In the genomic region with DNA sequence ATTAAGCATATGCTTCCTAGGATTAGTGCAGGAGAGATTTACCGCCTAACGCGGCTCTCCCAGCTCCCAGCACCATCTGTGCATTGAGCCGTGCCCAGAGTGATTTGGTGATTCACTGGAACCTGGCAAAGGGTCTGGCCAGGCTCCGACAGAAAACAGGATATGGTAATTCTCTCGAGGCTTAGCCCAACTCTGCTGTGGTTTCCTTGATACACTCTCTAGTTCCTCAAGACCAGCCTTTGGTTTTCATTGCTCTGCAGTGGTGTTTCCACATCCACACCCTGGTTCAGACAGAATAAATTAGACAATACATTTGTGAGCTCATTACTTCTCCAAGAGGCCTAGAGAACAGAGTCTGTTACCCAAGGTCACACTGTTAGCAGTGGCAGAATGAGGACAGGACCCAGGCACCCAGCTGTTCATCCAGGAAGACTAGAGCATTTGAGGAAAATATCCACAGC, we compare ENCODE assay signal across 8 cellular contexts. TPM values are rescaled to one million over a fixed set of nuclear protein-coding genes. Genes with fewer than 3 reads are reported as not detected.
DNase-seq lines count a peak whose midpoint lies in the region; ATAC-seq and TF ChIP-seq lines count a peak whose summit lies in the region.

No MANE protein-coding gene starts in this region.

- H3K4me1 Mint-ChIP-seq in dendritic cell treated with granulocyte-macrophage colony-stimulating factor and Interleukin-4, amounts not matched to agents 40 ng/mL and 50 ng/mL, for 4 days (ENCODE audit: low read depth) = peaks cover 13% of the 10 kb centered on the region
- no peaks in the 10 kb centered on the region for H3K4me1 Mint-ChIP-seq in type B pancreatic cell (ENCODE audit: unreplicated experiment)

- DNase-seq in D341Med (ENCODE audit: low spot score) = peak; percentile 93
- DNase-seq in type B pancreatic cell (ENCODE audit: extremely low spot score, unreplicated experiment) = no peak
- DNase-seq in effector memory CD4-positive, alpha-beta T cell = no peak

- H2AFZ ChIP-seq in parathyroid adenoma = peak overlapping the region; percentile 36

- H3K4me3 Mint-ChIP-seq in dendritic cell treated with granulocyte-macrophage colony-stimulating factor and Interleukin-4, amounts not matched to agents 40 ng/mL and 50 ng/mL, for 4 days = no peak overlapping the region
- H3K4me3 Mint-ChIP-seq in type B pancreatic cell = no peak overlapping the region

- no peak overlapping the region for H3K27ac ChIP-seq in parathyroid adenoma
- H3K27ac ChIP-seq in effector memory CD4-positive, alpha-beta T cell (ENCODE audit: insufficient read depth, low read length, poor library complexity, severe bottlenecking) = no peak overlapping the region

- no peaks in the 10 kb centered on the region for H3K36me3 ChIP-seq in parathyroid adenoma (ENCODE audit: control insufficient read depth, insufficient read depth, low read length)
- H3K36me3 ChIP-seq in effector memory CD4-positive, alpha-beta T cell (ENCODE audit: control insufficient read depth, insufficient read depth, low read length) = no peaks in the 10 kb centered on the region

- no peaks in the 10 kb centered on the region for H3K79me2 ChIP-seq in parathyroid adenoma

- no peaks in the 10 kb centered on the region for H3K4me1 ChIP-seq in parathyroid adenoma
- H3K4me1 ChIP-seq in effector memory CD4-positive, alpha-beta T cell (ENCODE audit: control insufficient read depth, insufficient read depth, low read length, poor library complexity, severe bottlenecking) = peaks cover 5% of the 10 kb centered on the region

- peaks cover 8% of the 10 kb centered on the region for H3K27me3 Mint-ChIP-seq in dendritic cell treated with granulocyte-macrophage colony-stimulating factor and Interleukin-4, amounts not matched to agents 40 ng/mL and 50 ng/mL, for 4 days
- H3K27me3 Mint-ChIP-seq in type B pancreatic cell = peaks cover 4% of the 10 kb centered on the region

- no peaks in the 10 kb centered on the region for H3K9me3 Mint-ChIP-seq in dendritic cell treated with granulocyte-macrophage colony-stimulating factor and Interleukin-4, amounts not matched to agents 40 ng/mL and 50 ng/mL, for 4 days
- H3K9me3 Mint-ChIP-seq in type B pancreatic cell = no peaks in the 10 kb centered on the region

- H3K27ac Mint-ChIP-seq in dendritic cell treated with granulocyte-macrophage colony-stimulating factor and Interleukin-4, amounts not matched to agents 40 ng/mL and 50 ng/mL, for 4 days = peak overlapping the region; percentile 55
- H3K27ac Mint-ChIP-seq in type B pancreatic cell = no peak overlapping the region

- intact Hi-C loops in dendritic cell treated with granulocyte-macrophage colony-stimulating factor and Interleukin-4, amounts not matched to agents 40 ng/mL and 50 ng/mL, for 4 days (cut with micrococcal nuclease) = no loop called here

- H3K9ac ChIP-seq in parathyroid adenoma = no peak overlapping the region

- no peaks in the 10 kb centered on the region for H3K27me3 ChIP-seq in parathyroid adenoma (ENCODE audit: control insufficient read depth, insufficient read depth, low read length)
- no peaks in the 10 kb centered on the region for H3K27me3 ChIP-seq in effector memory CD4-positive, alpha-beta T cell (replicated peaks; ENCODE audit: control insufficient read depth, insufficient read depth, low read length, poor library complexity, severe bottlenecking)

- H3K9me3 ChIP-seq in parathyroid adenoma (ENCODE audit: control insufficient read depth, low read length) = no peaks in the 10 kb centered on the region
- H3K9me3 ChIP-seq in effector memory CD4-positive, alpha-beta T cell (ENCODE audit: control insufficient read depth, low read length) = no peaks in the 10 kb centered on the region

- no peak for TF ChIP-seq CTCF in parathyroid adenoma (IDR thresholded peaks at IDR 0.05)
- TF ChIP-seq CTCF in type B pancreatic cell (conservative IDR thresholded peaks at IDR 0.05) = no peak

- no peak overlapping the region for H3K4me3 ChIP-seq in parathyroid adenoma (ENCODE audit: low read depth, low read length)
- H3K4me3 ChIP-seq in effector memory CD4-positive, alpha-beta T cell (ENCODE audit: insufficient read depth, low read depth, low read length, poor library complexity, severe bottlenecking) = no peak overlapping the region

- H3K36me3 Mint-ChIP-seq in dendritic cell treated with granulocyte-macrophage colony-stimulating factor and Interleukin-4, amounts not matched to agents 40 ng/mL and 50 ng/mL, for 4 days (ENCODE audit: low read depth) = no peaks in the 10 kb centered on the region
- H3K36me3 Mint-ChIP-seq in type B pancreatic cell = no peaks in the 10 kb centered on the region

- H3K4me2 ChIP-seq in parathyroid adenoma (ENCODE audit: low read length) = no peak overlapping the region

- ATAC-seq in GM19324 (IDR thresholded peaks at IDR 0.05; ENCODE audit: low FRiP score, unreplicated experiment) = peak; percentile 67
- peak; percentile 92 for ATAC-seq in HG03460 (IDR thresholded peaks at IDR 0.05; ENCODE audit: unreplicated experiment)
- peak; percentile 39; the same call in 1 of the 3 replicates for ATAC-seq in SK-N-SH treated with all-trans-retinoic acid at 6 μM for 48 hours

TF ChIP-seq in SK-N-SH treated with all-trans-retinoic acid at 6 μM for 48 hours, 23 proteins besides CTCF, POLR2A, EP300 and RAD21 (continues in another document):
- TF ChIP-seq PPARA (CRISPR knock-in tag; IDR thresholded peaks at IDR 0.05; ENCODE audit: borderline replicate concordance) = no peak
- TF ChIP-seq ZC3H10 (CRISPR knock-in tag; IDR thresholded peaks at IDR 0.05) = no peak
- no peak for TF ChIP-seq BACH2 (CRISPR knock-in tag; IDR thresholded peaks at IDR 0.05; ENCODE audit: borderline replicate concordance)
- TF ChIP-seq ZFP3 (CRISPR knock-in tag; IDR thresholded peaks at IDR 0.05) = no peak
- no peak for TF ChIP-seq ZNF565 (CRISPR knock-in tag; conservative IDR thresholded peaks at IDR 0.05; ENCODE audit: low read depth)
- TF ChIP-seq, protein P1, sequence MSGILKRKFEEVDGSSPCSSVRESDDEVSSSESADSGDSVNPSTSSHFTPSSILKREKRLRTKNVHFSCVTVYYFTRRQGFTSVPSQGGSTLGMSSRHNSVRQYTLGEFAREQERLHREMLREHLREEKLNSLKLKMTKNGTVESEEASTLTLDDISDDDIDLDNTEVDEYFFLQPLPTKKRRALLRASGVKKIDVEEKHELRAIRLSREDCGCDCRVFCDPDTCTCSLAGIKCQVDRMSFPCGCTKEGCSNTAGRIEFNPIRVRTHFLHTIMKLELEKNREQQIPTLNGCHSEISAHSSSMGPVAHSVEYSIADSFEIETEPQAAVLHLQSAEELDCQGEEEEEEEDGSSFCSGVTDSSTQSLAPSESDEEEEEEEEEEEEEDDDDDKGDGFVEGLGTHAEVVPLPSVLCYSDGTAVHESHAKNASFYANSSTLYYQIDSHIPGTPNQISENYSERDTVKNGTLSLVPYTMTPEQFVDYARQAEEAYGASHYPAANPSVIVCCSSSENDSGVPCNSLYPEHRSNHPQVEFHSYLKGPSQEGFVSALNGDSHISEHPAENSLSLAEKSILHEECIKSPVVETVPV (CRISPR knock-in tag; IDR thresholded peaks at IDR 0.05) = no peak
- TF ChIP-seq ZNF8 (CRISPR knock-in tag; IDR thresholded peaks at IDR 0.05) = no peak
- no peak for TF ChIP-seq ZFP30 (CRISPR knock-in tag; IDR thresholded peaks at IDR 0.05)
- TF ChIP-seq OSR1 (CRISPR knock-in tag; IDR thresholded peaks at IDR 0.05) = no peak
- TF ChIP-seq SNAI2 (CRISPR knock-in tag; IDR thresholded peaks at IDR 0.05) = no peak
- TF ChIP-seq, protein P2, sequence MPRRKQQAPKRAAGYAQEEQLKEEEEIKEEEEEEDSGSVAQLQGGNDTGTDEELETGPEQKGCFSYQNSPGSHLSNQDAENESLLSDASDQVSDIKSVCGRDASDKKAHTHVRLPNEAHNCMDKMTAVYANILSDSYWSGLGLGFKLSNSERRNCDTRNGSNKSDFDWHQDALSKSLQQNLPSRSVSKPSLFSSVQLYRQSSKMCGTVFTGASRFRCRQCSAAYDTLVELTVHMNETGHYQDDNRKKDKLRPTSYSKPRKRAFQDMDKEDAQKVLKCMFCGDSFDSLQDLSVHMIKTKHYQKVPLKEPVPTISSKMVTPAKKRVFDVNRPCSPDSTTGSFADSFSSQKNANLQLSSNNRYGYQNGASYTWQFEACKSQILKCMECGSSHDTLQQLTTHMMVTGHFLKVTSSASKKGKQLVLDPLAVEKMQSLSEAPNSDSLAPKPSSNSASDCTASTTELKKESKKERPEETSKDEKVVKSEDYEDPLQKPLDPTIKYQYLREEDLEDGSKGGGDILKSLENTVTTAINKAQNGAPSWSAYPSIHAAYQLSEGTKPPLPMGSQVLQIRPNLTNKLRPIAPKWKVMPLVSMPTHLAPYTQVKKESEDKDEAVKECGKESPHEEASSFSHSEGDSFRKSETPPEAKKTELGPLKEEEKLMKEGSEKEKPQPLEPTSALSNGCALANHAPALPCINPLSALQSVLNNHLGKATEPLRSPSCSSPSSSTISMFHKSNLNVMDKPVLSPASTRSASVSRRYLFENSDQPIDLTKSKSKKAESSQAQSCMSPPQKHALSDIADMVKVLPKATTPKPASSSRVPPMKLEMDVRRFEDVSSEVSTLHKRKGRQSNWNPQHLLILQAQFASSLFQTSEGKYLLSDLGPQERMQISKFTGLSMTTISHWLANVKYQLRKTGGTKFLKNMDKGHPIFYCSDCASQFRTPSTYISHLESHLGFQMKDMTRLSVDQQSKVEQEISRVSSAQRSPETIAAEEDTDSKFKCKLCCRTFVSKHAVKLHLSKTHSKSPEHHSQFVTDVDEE (CRISPR knock-in tag; IDR thresholded peaks at IDR 0.05) = no peak
- no peak for TF ChIP-seq CSDC2 (CRISPR knock-in tag; IDR thresholded peaks at IDR 0.05)
- TF ChIP-seq GLIS3 (CRISPR knock-in tag; IDR thresholded peaks at IDR 0.05) = no peak
- TF ChIP-seq, protein P3, sequence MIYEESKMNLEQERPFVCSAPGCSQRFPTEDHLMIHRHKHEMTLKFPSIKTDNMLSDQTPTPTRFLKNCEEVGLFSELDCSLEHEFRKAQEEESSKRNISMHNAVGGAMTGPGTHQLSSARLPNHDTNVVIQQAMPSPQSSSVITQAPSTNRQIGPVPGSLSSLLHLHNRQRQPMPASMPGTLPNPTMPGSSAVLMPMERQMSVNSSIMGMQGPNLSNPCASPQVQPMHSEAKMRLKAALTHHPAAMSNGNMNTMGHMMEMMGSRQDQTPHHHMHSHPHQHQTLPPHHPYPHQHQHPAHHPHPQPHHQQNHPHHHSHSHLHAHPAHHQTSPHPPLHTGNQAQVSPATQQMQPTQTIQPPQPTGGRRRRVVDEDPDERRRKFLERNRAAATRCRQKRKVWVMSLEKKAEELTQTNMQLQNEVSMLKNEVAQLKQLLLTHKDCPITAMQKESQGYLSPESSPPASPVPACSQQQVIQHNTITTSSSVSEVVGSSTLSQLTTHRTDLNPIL (CRISPR knock-in tag; IDR thresholded peaks at IDR 0.05; ENCODE audit: low read depth) = no peak

RNA-seq across cellular contexts. Expression of a gene that starts 23.0 kb away (rescaled TPM):
- 97.8 and 111 TPM in 2 replicates for total RNA-seq in type B pancreatic cell (ENCODE audit: low replicate concordance)

Comparison
In these comparisons a context has a peak if more than half of its experiments do, and no peak if none do; other contexts are left out.
1. ATAC-seq: peak in every context shown above with its lines; median percentile 92 in HG03460; 67 in GM19324; 39 in SK-N-SH treated with all-trans-retinoic acid at 6 μM for 48 hours.